8 cellular contexts compared by ENCODE assay signal in genomic region chr16:29700253-29700987, GRCh38. TPM values are rescaled to one million over a fixed set of nuclear protein-coding genes. Genes with fewer than 3 reads are reported as not detected.
DNase-seq lines count a peak whose midpoint lies in the region; ATAC-seq and TF ChIP-seq lines count a peak whose summit lies in the region.

No MANE protein-coding gene starts in this region.

- no peaks in the 10 kb centered on the region for H3K27me3 Mint-ChIP-seq in activated naive CD8-positive, alpha-beta T cell treated with anti-CD3 and anti-CD28 coated beads, Interleukin-2, amount 50 U/mL, for 24 hours

- H3K4me3 Mint-ChIP-seq in activated naive CD8-positive, alpha-beta T cell treated with anti-CD3 and anti-CD28 coated beads, Interleukin-2, amount 50 U/mL, for 24 hours = no peak overlapping the region

- no peaks in the 10 kb centered on the region for H3K27me3 ChIP-seq in heart left ventricle

- intact Hi-C loops in heart left ventricle (cut with DNase I) = loop anchor here in 8 of 10 donors (1.0 to 10.0 kb wide), 7 partner anchors 87 to 324 kb away; partner anchors contain the start of genes C16orf92 (in 5 of the 8), PAGR1 (in 1 of the 8) and PRRT2 (in 1 of the 8)

- peaks cover 0 to 7% (median 0%) of the 10 kb centered on the region in 12 donors for H3K4me1 ChIP-seq in heart left ventricle

- peaks cover 28% of the 10 kb centered on the region for H3K4me1 Mint-ChIP-seq in activated naive CD8-positive, alpha-beta T cell treated with anti-CD3 and anti-CD28 coated beads, Interleukin-2, amount 50 U/mL, for 24 hours

- H3K27ac Mint-ChIP-seq in activated naive CD8-positive, alpha-beta T cell treated with anti-CD3 and anti-CD28 coated beads, Interleukin-2, amount 50 U/mL, for 24 hours = no peak overlapping the region

- ATAC-seq in activated naive CD8-positive, alpha-beta T cell treated with anti-CD3 and anti-CD28 coated beads, Interleukin-2, amount 50 U/mL, for 24 hours = peak; percentile 31
- ATAC-seq in heart left ventricle (peak; percentile 58 to 88 (median 85)), HG02840 (IDR thresholded peaks at IDR 0.05; ENCODE audit: low FRiP score, unreplicated experiment) (no peak), GM21526 (IDR thresholded peaks at IDR 0.05; ENCODE audit: low FRiP score, unreplicated experiment) (no peak)

- H3K9me3 Mint-ChIP-seq in activated naive CD8-positive, alpha-beta T cell treated with anti-CD3 and anti-CD28 coated beads, Interleukin-2, amount 50 U/mL, for 24 hours = no peaks in the 10 kb centered on the region

- H3K36me3 ChIP-seq in heart left ventricle = no peaks in the 10 kb centered on the region

- no peak overlapping the region for H3K4me3 ChIP-seq in heart left ventricle

- no peak for TF ChIP-seq POLR2A in heart left ventricle (IDR thresholded peaks at IDR 0.05)

- no peak overlapping the region for H3K27ac ChIP-seq in heart left ventricle

- no peaks in the 10 kb centered on the region for H3K9me3 ChIP-seq in heart left ventricle

- 12 to 16% (median 14%) methylated on average over 14 of the region's 14 CpGs for WGBS in heart left ventricle, 4 donors

- TF ChIP-seq CTCF in heart left ventricle (IDR thresholded peaks at IDR 0.05) = peak; percentile 86 to 94 (median 88)

- H3K36me3 Mint-ChIP-seq in activated naive CD8-positive, alpha-beta T cell treated with anti-CD3 and anti-CD28 coated beads, Interleukin-2, amount 50 U/mL, for 24 hours (ENCODE audit: low read depth) = no peaks in the 10 kb centered on the region

- peak; percentile 47 for DNase-seq in GF-D8 (lab: John Stamatoyannopoulos, UW)
- peak; percentile 43 for DNase-seq in NCI-H1105 treated with DMSO at 0.1 percent for 48 hours (lab: John Stamatoyannopoulos, UW)
- DNase-seq in SW480 (ENCODE audit: low spot score) = peak; percentile 75
- peak; percentile 77 for DNase-seq in activated naive CD8-positive, alpha-beta T cell treated with anti-CD3 and anti-CD28 coated beads, Interleukin-2, amount 50 U/mL, for 24 hours
- DNase-seq in heart left ventricle = peak; percentile 68 to 85 (median 74)
- DNase-seq in putamen (ENCODE audit: low spot score) = peak; percentile 35

RNA-seq across cellular contexts. Expression of gene QPRT, which starts 21.4 kb away (rescaled TPM):
- 10 to 100 TPM; 14.0 to 36.5 (median 23.6) TPM for total RNA-seq in heart left ventricle
- 10 to 100 TPM in 1 of 2 donors, 1 to 10 TPM in 1; 3.6 to 19.6 TPM for polyA plus RNA-seq in heart left ventricle

RNA-seq across cellular contexts. Expression of gene SPN, which starts 37.4 kb away (rescaled TPM):
- 10 to 100 TPM in 1 of 9 donors, 1 to 10 TPM in 6, under 1 TPM in 2; 0.44 to 17.0 (median 1.3) TPM for total RNA-seq in heart left ventricle
- 1 to 10 TPM in 1 of 2 donors, under 1 TPM in 1; 0.67 to 1.3 TPM for polyA plus RNA-seq in heart left ventricle

RNA-seq across cellular contexts. Expression of gene C16orf54, which starts 45.4 kb away (rescaled TPM):
- total RNA-seq in heart left ventricle = 1 to 10 TPM in 2 of 9 donors, under 1 TPM in 7; 0.17 to 4.2 (median 0.60) TPM
- under 1 TPM; 0.15 to 0.28 TPM for polyA plus RNA-seq in heart left ventricle

Comparison
In these comparisons a context has a peak if more than half of its experiments do, and no peak if none do; other contexts are left out.
1. ATAC-seq: peak in activated naive CD8-positive, alpha-beta T cell treated with anti-CD3 and anti-CD28 coated beads, Interleukin-2, amount 50 U/mL, for 24 hours (single experiment) and heart left ventricle (4 of 4); none in HG02840 (single experiment) and GM21526 (single experiment).
2. Peak in every context shown above with its lines, with median percentiles within 50 percentile points of each other: DNase-seq.